8 cellular contexts compared by ENCODE assay signal in genomic region chr6:136921521-136921935, GRCh38. TPM values are rescaled to one million over a fixed set of nuclear protein-coding genes. Genes with fewer than 3 reads are reported as not detected.
DNase-seq lines count a peak whose midpoint lies in the region; ATAC-seq and TF ChIP-seq lines count a peak whose summit lies in the region.

No MANE protein-coding gene starts in this region.

- peak overlapping the region; percentile 85 for H3K4me3 Mint-ChIP-seq in dendritic cell treated with granulocyte-macrophage colony-stimulating factor and Interleukin-4, amounts not matched to agents 40 ng/mL and 50 ng/mL, for 4 days
- peak overlapping the region; percentile 77 for H3K4me3 Mint-ChIP-seq in mesothelial cell of epicardium

- H3K36me3 ChIP-seq in aorta (ENCODE audit: control insufficient read depth in 1 of 2, insufficient read depth in 2 of 2, low read length in 1 of 2) = no peaks in the 10 kb centered on the region

- WGBS in aorta, 2 donors = 0% methylated on average over 47 of the region's 47 CpGs

- ATAC-seq in aorta (ENCODE audit: low FRiP score) = no peak
- no peak for ATAC-seq in GM21515 (IDR thresholded peaks at IDR 0.05; ENCODE audit: unreplicated experiment)
- no peak for ATAC-seq in GM18505 (IDR thresholded peaks at IDR 0.05; ENCODE audit: unreplicated experiment)

- H3K4me1 ChIP-seq in aorta (ENCODE audit: control insufficient read depth in 1 of 2, insufficient read depth in 2 of 2, low read length in 2 of 2) = no peaks in the 10 kb centered on the region

- no peaks in the 10 kb centered on the region for H3K9me3 Mint-ChIP-seq in dendritic cell treated with granulocyte-macrophage colony-stimulating factor and Interleukin-4, amounts not matched to agents 40 ng/mL and 50 ng/mL, for 4 days
- no peaks in the 10 kb centered on the region for H3K9me3 Mint-ChIP-seq in mesothelial cell of epicardium

- no peak overlapping the region for H3K27ac Mint-ChIP-seq in dendritic cell treated with granulocyte-macrophage colony-stimulating factor and Interleukin-4, amounts not matched to agents 40 ng/mL and 50 ng/mL, for 4 days
- H3K27ac Mint-ChIP-seq in mesothelial cell of epicardium = peak overlapping the region; percentile 34

- TF ChIP-seq CTCF in mesothelial cell of epicardium (IDR thresholded peaks at IDR 0.05; ENCODE audit: unreplicated experiment) = no peak

- peaks cover 35% of the 10 kb centered on the region for H3K4me1 Mint-ChIP-seq in dendritic cell treated with granulocyte-macrophage colony-stimulating factor and Interleukin-4, amounts not matched to agents 40 ng/mL and 50 ng/mL, for 4 days (ENCODE audit: low read depth)
- H3K4me1 Mint-ChIP-seq in mesothelial cell of epicardium = peaks cover 12% of the 10 kb centered on the region

- H3K9me3 ChIP-seq in aorta (ENCODE audit: control insufficient read depth, low read length) = peaks cover 1% of the 10 kb centered on the region

- H3K27ac ChIP-seq in aorta (ENCODE audit: low read depth in 1 of 2, low read length in 2 of 2) = no peak overlapping the region

- H3K36me3 Mint-ChIP-seq in dendritic cell treated with granulocyte-macrophage colony-stimulating factor and Interleukin-4, amounts not matched to agents 40 ng/mL and 50 ng/mL, for 4 days (ENCODE audit: low read depth) = no peaks in the 10 kb centered on the region
- peaks cover 7% of the 10 kb centered on the region for H3K36me3 Mint-ChIP-seq in mesothelial cell of epicardium

- H3K27me3 ChIP-seq in aorta (ENCODE audit: control insufficient read depth in 1 of 2, insufficient read depth in 2 of 2, low read length in 1 of 2) = no peaks in the 10 kb centered on the region

- H3K27me3 Mint-ChIP-seq in dendritic cell treated with granulocyte-macrophage colony-stimulating factor and Interleukin-4, amounts not matched to agents 40 ng/mL and 50 ng/mL, for 4 days = peaks cover 74% of the 10 kb centered on the region
- peaks cover 73% of the 10 kb centered on the region for H3K27me3 Mint-ChIP-seq in mesothelial cell of epicardium (ENCODE audit: low read depth)

- peak; percentile 43 for DNase-seq in NCI-H2196 (lab: John Stamatoyannopoulos, UW; ENCODE audit: unreplicated experiment)
- DNase-seq in NCI-H2196 treated with DMSO at 0.1 percent for 48 hours (lab: John Stamatoyannopoulos, UW; ENCODE audit: unreplicated experiment) = no peak
- peak; percentile 20 for DNase-seq in NCI-H345 treated with DMSO at 0.1 percent for 48 hours (lab: John Stamatoyannopoulos, UW; ENCODE audit: unreplicated experiment)
- peak; percentile 26 to 51 for DNase-seq in mesothelial cell of epicardium (ENCODE audit: low spot score in 2 of 2, unreplicated experiment in 2 of 2)
- DNase-seq in aorta = peak in 1 of 2 donors; percentile 75

- intact Hi-C loops in dendritic cell treated with granulocyte-macrophage colony-stimulating factor and Interleukin-4, amounts not matched to agents 40 ng/mL and 50 ng/mL, for 4 days (cut with micrococcal nuclease) = loop anchor here (10.0 kb wide), 1 partner anchor 277 kb away; no protein-coding TSS in a partner anchor
- intact Hi-C loops in aorta (cut with DNase I) = no loop called here

- H3K4me3 ChIP-seq in aorta (ENCODE audit: low read length in 2 of 2) = peak overlapping the region; percentile 2 to 55

- TF ChIP-seq POLR2A in GM18505 (IDR thresholded peaks at IDR 0.05; ENCODE audit: borderline replicate concordance, extremely low read depth, insufficient read depth, insufficient read length) = no peak

RNA-seq across cellular contexts. Expression of gene SLC35D3, which starts 0.6 kb away (rescaled TPM):
- 0.09 to 0.13 TPM in 2 of 3 replicates, not detected in the other for total RNA-seq in mesothelial cell of epicardium
- total RNA-seq in aorta = not detected
- not detected for polyA plus RNA-seq in aorta
